In the genomic region with DNA sequence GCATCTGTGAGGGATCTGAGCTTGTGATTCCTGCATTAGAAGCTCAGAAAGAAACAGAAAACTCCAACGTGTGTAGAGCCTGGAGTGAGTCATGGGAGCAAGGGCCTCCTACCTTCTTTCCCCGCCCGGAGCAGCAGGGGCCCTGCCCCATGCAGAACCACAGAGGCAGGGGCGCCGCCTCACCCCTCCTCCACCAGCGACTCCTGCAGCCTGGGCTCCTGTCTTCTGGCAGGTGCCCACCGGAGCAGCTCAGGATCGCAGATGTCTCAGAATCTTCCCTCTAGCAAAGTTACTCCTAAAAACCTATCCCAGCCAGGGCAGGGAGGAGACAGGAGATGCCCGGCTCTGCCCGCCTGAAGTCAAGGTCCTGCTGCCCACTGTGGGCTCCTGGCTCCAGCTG, we compare ENCODE assay signal across 10 cellular contexts.
"Had no signal": no experiment of that assay in that cellular context is flagged by ENCODE, and none has a peak within 500 bp of the region (broad histone marks: within the 10 kb centered on the region; RNA-seq: fewer than 3 reads in every experiment).

No MANE protein-coding gene starts in this region.

- DNase-seq: GM23248, GOT3, IMR-90, Karpas-422, KBM-7 had no signal

- H3K4me2 ChIP-seq: KMS-11 had no signal

- H3K4me1 ChIP-seq: HAP-1 had no signal

- H3K36me3 ChIP-seq: HAP-1 had no signal

- FAIRE-seq: H54, HTR-8/SVneo had no signal

- ATAC-seq: HCT116 had no signal

- H3K9ac ChIP-seq: GM23248, KMS-11 had no signal

- H3K4me3 ChIP-seq: GM23248, HAP-1 had no signal

- H3K27ac ChIP-seq: GM23248, KMS-11 had no signal

- H2AFZ ChIP-seq: GM23248 had no signal
